In genomic region chr1:16212251-16212961, GRCh38 we compare ENCODE assay signal across 9 cellular contexts. TPM values are rescaled to one million over a fixed set of nuclear protein-coding genes. Genes with fewer than 3 reads are reported as not detected.
DNase-seq lines count a peak whose midpoint lies in the region; ATAC-seq and TF ChIP-seq lines count a peak whose summit lies in the region.
"Had no signal": no experiment of that assay in that cellular context is flagged by ENCODE, and none has a peak within 500 bp of the region (broad histone marks: within the 10 kb centered on the region; RNA-seq: fewer than 3 reads in every experiment).

Gene ARHGEF19, minus strand, starts transcription at chr1:16212652. Its CDS starts 3,598 bp downstream, at chr1:16209054.

- peaks cover 9% of the 10 kb centered on the region for H3K4me1 ChIP-seq in foreskin keratinocyte

- TF ChIP-seq CTCF in foreskin keratinocyte (conservative IDR thresholded peaks at IDR 0.05) (no peak), progenitor cell of endocrine pancreas (IDR thresholded peaks at IDR 0.05; ENCODE audit: unreplicated experiment) (no peak)

- no peaks in the 10 kb centered on the region for H3K9me3 Mint-ChIP-seq in progenitor cell of endocrine pancreas (ENCODE audit: low read depth)

- H3K36me3 Mint-ChIP-seq in progenitor cell of endocrine pancreas (ENCODE audit: insufficient read depth): peaks cover 2% of the 10 kb centered on the region

- peaks cover 29% of the 10 kb centered on the region for H3K4me1 Mint-ChIP-seq in progenitor cell of endocrine pancreas (ENCODE audit: low read depth)

- H3K27me3 ChIP-seq in H7 (ENCODE audit: control insufficient read depth, insufficient read depth, low read length): peaks cover 23% of the 10 kb centered on the region
- no peaks in the 10 kb centered on the region for H3K27me3 ChIP-seq in foreskin keratinocyte

- peak; percentile 12 for ATAC-seq in foreskin keratinocyte

- H3K36me3 ChIP-seq in H7 (replicated peaks; ENCODE audit: control insufficient read depth, insufficient read depth, low read length): no peaks in the 10 kb centered on the region
- H3K36me3 ChIP-seq: WERI-Rb-1 had no signal

- H3K27ac ChIP-seq in foreskin keratinocyte: no peak within 1 kb of the TSS
- H3K27ac ChIP-seq: WERI-Rb-1 had no signal

- peak within 1 kb of the TSS; percentile 85 for H3K4me3 Mint-ChIP-seq in progenitor cell of endocrine pancreas (ENCODE audit: low read depth)

- peak; percentile 86 for DNase-seq in H7
- peak; percentile 93 for DNase-seq in NCI-H2196 (lab: John Stamatoyannopoulos, UW; ENCODE audit: unreplicated experiment)
- peak in 1 of 2 donors; percentile 36 for DNase-seq in foreskin keratinocyte
- peak; percentile 72 for DNase-seq in progenitor cell of endocrine pancreas (ENCODE audit: low spot score, unreplicated experiment)
- no peak for DNase-seq in activated CD4-positive, CD25-positive, alpha-beta regulatory T cell (lab: John Stamatoyannopoulos, UW)
- no peak for DNase-seq in HuH-7 (ENCODE audit: low spot score)
- DNase-seq in NK-92 (lab: John Stamatoyannopoulos, UW; ENCODE audit: unreplicated experiment): no peak
- DNase-seq: NCI-H774, WERI-Rb-1 had no signal

- H3K27me3 Mint-ChIP-seq in progenitor cell of endocrine pancreas: no peaks in the 10 kb centered on the region

- peak within 1 kb of the TSS; percentile 85 for H3K27ac Mint-ChIP-seq in progenitor cell of endocrine pancreas

- H3K4me3 ChIP-seq in H7 (ENCODE audit: insufficient read depth, low read depth, low read length): peak within 1 kb of the TSS; percentile 52

RNA-seq across cellular contexts. Expression of gene ARHGEF19, which starts in this region (rescaled TPM):
- total RNA-seq in H7 (2014; rRNA removed; shearing (Covaris generic)): 16.2 and 21.0 TPM in 2 replicates
- total RNA-seq in foreskin keratinocyte (10.7 and 15.3 TPM in 2 replicates), progenitor cell of endocrine pancreas (146 and 151 TPM in 2 replicates)
- 11.1 and 13.9 TPM in 2 replicates for polyA plus RNA-seq in foreskin keratinocyte

Comparison
In these comparisons a context has a peak if more than half of its experiments do, and no peak if none do; other contexts are left out.
1. DNase-seq: peak in H7 (single experiment), NCI-H2196 (single experiment) and progenitor cell of endocrine pancreas (single experiment); none in activated CD4-positive, CD25-positive, alpha-beta regulatory T cell (0 of 4), HuH-7 (single experiment) and NK-92 (single experiment).